Comparison of ENCODE assay signal across 8 cellular contexts in the genomic region with DNA sequence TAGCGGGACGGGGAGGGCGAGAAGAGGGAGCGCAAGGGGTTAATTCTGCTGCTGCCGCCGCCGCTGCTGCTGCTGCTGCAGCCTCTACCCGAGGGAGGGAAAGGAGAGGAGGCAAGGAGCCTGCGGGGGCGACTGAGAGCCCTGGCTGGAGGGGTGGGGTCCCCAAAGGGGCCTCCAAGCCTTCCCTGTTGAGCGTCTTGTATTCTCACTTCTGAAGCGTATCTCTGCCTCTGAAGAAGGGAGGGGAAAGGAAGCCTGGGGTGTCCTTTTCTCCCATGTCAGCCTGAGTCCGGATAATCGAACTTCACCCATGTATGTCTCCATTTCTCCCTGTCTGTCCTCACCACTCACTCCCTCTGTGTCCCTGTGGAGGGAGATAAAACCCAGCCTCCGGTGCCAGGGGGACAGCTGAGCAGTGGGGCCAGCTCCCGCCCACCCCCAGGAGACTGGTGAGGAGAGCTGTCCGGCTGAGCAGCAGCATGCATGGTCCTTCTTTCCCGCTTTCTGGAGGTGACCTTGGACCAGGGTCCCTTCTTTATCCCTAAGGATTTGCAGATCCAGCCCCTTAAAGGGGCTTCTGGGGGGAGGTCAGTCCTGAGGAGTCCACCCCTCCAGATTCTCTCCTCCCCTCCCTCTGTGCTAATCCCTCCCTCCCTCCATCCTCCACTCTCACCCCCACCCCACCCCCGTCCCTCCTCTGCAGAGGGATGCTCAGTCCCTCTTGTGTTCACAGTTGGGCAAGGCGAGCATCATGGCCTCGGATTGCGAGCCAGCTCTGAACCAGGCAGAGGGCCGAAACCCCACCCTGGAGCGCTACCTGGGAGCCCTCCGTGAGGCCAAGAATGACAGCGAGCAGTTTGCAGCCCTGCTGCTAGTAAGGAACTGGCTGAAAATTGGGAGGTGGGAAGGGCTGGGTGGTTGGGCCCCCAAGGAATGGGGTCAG.
A peak's percentile ranks its signal among the peaks of the same experiment; 100 is the strongest.
DNase-seq lines count a peak whose midpoint lies in the region; TF ChIP-seq lines count a peak whose summit lies in the region.

No MANE protein-coding gene starts in this region.

- H3K27me3 ChIP-seq in rectal smooth muscle tissue (ENCODE audit: control insufficient read depth, insufficient read depth, low read length): no peaks in the 10 kb centered on the region

- peak; percentile 40 for DNase-seq in stimulated activated CD4-positive, alpha-beta T cell treated with anti-CD3 and anti-CD28 coated beads, Interleukin-4, amount 100 ng/mL, for 1 hour
- no peak for DNase-seq in stimulated activated CD4-positive, alpha-beta T cell treated with anti-CD3 and anti-CD28 coated beads, Interleukin-1b, Interleukin-23, amount 100 ng/mL, for 48 hours
- DNase-seq in fibroblast of pulmonary artery (ENCODE audit: low read depth) (peak; percentile 25), cerebellar nuclear complex (lab: John Stamatoyannopoulos, UW) (no peak), NCI-H226 (no peak)
- no peak for DNase-seq in central memory CD4-positive, alpha-beta T cell

- H3K4me3 ChIP-seq in WI38 (ENCODE audit: low read depth, low read length) (peak overlapping the region; percentile 93), fibroblast of pulmonary artery (replicated peaks; ENCODE audit: low read depth, low read length) (peak overlapping the region; percentile 90), rectal smooth muscle tissue (ENCODE audit: low read length) (peak overlapping the region; percentile 75)

- peak overlapping the region; percentile 68 for H3K9ac ChIP-seq in rectal smooth muscle tissue (ENCODE audit: low read length)

- TF ChIP-seq CTCF in WI38 (IDR thresholded peaks at IDR 0.05; ENCODE audit: low read depth, low read length): no peak
- peak; percentile 8 for TF ChIP-seq CTCF in fibroblast of pulmonary artery (IDR thresholded peaks at IDR 0.05; ENCODE audit: low read length, missing control alignments)

- H3K27ac ChIP-seq in rectal smooth muscle tissue (ENCODE audit: low read depth, low read length): peak overlapping the region; percentile 94

- no peaks in the 10 kb centered on the region for H3K36me3 ChIP-seq in rectal smooth muscle tissue (ENCODE audit: control insufficient read depth, insufficient read depth, low read length)

- peaks cover 23% of the 10 kb centered on the region for H3K4me1 ChIP-seq in rectal smooth muscle tissue (ENCODE audit: control insufficient read depth, insufficient read depth, low read length)

Comparison
In these comparisons a context has a peak if more than half of its experiments do, and no peak if none do; other contexts are left out.
1. DNase-seq: peak in stimulated activated CD4-positive, alpha-beta T cell treated with anti-CD3 and anti-CD28 coated beads, Interleukin-4, amount 100 ng/mL, for 1 hour (single experiment) and fibroblast of pulmonary artery (single experiment); none in stimulated activated CD4-positive, alpha-beta T cell treated with anti-CD3 and anti-CD28 coated beads, Interleukin-1b, Interleukin-23, amount 100 ng/mL, for 48 hours (single experiment), cerebellar nuclear complex (0 of 2), central memory CD4-positive, alpha-beta T cell (single experiment) and NCI-H226 (single experiment).
2. Peak in every context shown above with its lines, with median percentiles within 50 percentile points of each other: H3K4me3 ChIP-seq.